ENCODE assay signal across 9 cellular contexts in the genomic region with DNA sequence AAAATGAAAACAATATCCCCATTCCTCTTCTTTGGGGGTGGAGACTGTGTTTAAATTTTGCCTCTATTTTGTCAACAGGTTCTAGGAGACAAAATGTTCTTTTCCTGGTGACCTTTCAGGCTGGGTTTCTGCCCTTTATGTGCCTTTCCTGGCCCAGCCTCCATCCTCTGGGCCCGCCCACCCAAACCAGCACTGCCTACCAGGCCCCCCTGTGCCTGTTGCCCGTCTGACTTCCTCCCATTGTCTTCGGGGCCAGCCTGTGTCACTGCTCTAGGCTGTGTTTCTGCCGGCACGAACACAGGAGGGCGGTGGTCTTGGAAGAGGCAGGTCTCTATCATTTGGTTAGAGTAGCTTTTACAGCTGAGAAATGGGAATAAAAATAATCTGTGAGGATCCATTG. TPM values are rescaled to one million over a fixed set of nuclear protein-coding genes. Genes with fewer than 3 reads are reported as not detected.
A peak's percentile ranks its signal among the peaks of the same experiment; 100 is the strongest.
DNase-seq lines count a peak whose midpoint lies in the region; ATAC-seq, FAIRE-seq and TF ChIP-seq lines count a peak whose summit lies in the region.
"Had no signal": no experiment of that assay in that cellular context is flagged by ENCODE, and none has a peak within 500 bp of the region (broad histone marks: within the 10 kb centered on the region; RNA-seq: fewer than 3 reads in every experiment).

No MANE protein-coding gene starts in this region.

- FAIRE-seq in keratinocyte (lab: Jason Lieb, UNC), result no peak
- FAIRE-seq: endometrium had no signal

- no peak for ATAC-seq in HG03196 (IDR thresholded peaks at IDR 0.05; ENCODE audit: unreplicated experiment)
- no peak for ATAC-seq in HG02884 (IDR thresholded peaks at IDR 0.05; ENCODE audit: unreplicated experiment)
- ATAC-seq in HG03439 (IDR thresholded peaks at IDR 0.05; ENCODE audit: unreplicated experiment), result no peak

- H3K4me3 ChIP-seq in keratinocyte (ENCODE audit: control insufficient read depth in 2 of 3, extremely low read depth in 1 of 3, insufficient read depth in 2 of 3, low read depth in 1 of 3, low read length in 3 of 3), result no peak overlapping the region

- peaks cover 4% of the 10 kb centered on the region for H3K9me1 ChIP-seq in keratinocyte (ENCODE audit: control insufficient read depth, extremely low read depth, insufficient read depth, low read length)

- H3K4me2 ChIP-seq in keratinocyte (ENCODE audit: control insufficient read depth, extremely low read depth, insufficient read depth, low read depth, low read length), result peak overlapping the region; percentile 9

- peaks cover 38% of the 10 kb centered on the region for H3K36me3 Mint-ChIP-seq in activated naive CD8-positive, alpha-beta T cell treated with anti-CD3 and anti-CD28 coated beads for 36 hours

- peak; percentile 82 for DNase-seq in activated naive CD8-positive, alpha-beta T cell treated with anti-CD3 and anti-CD28 coated beads for 36 hours
- DNase-seq in keratinocyte (ENCODE audit: low read depth, low spot score), result no peak
- peak; percentile 46 for DNase-seq in stimulated activated CD4-positive, alpha-beta T cell treated with anti-CD3 and anti-CD28 coated beads, Interleukin-2, amount 100 ng/mL, for 4 hours (ENCODE audit: low read depth)
- no peak for DNase-seq in activated CD4-positive, CD25-positive, alpha-beta regulatory T cell treated with anti-CD3 and anti-CD28 coated beads, Interleukin-2, amount 50 U/mL, for 72 hours

- no peak for TF ChIP-seq CTCF in keratinocyte (optimal IDR thresholded peaks at IDR 0.05 in 1 of 3, IDR thresholded peaks at IDR 0.05 in 1 of 3, conservative IDR thresholded peaks at IDR 0.05 in 1 of 3; ENCODE audit: extremely low read depth in 1 of 3, insufficient read depth in 2 of 3, low read length in 3 of 3)

- peak overlapping the region; percentile 82 for H3K4me3 Mint-ChIP-seq in activated naive CD8-positive, alpha-beta T cell treated with anti-CD3 and anti-CD28 coated beads for 36 hours

- no peaks in the 10 kb centered on the region for H3K9me3 ChIP-seq in keratinocyte (ENCODE audit: control insufficient read depth, low read depth, low read length)

- H3K4me1 Mint-ChIP-seq in activated naive CD8-positive, alpha-beta T cell treated with anti-CD3 and anti-CD28 coated beads for 36 hours, result peaks cover 89% of the 10 kb centered on the region

- H4K20me1 ChIP-seq in keratinocyte (ENCODE audit: control insufficient read depth, extremely low read depth, insufficient read depth, low read length), result peaks cover 17% of the 10 kb centered on the region

- peak overlapping the region; percentile 92 for H3K27ac Mint-ChIP-seq in activated naive CD8-positive, alpha-beta T cell treated with anti-CD3 and anti-CD28 coated beads for 36 hours

- peak overlapping the region; percentile 4 for H3K9ac ChIP-seq in keratinocyte (ENCODE audit: control insufficient read depth, extremely low read depth, insufficient read depth, low read length)

- H3K27me3 Mint-ChIP-seq in activated naive CD8-positive, alpha-beta T cell treated with anti-CD3 and anti-CD28 coated beads for 36 hours, result no peaks in the 10 kb centered on the region

- peaks cover 16 to 27% of the 10 kb centered on the region in 2 experiments for H3K36me3 ChIP-seq in keratinocyte (ENCODE audit: control insufficient read depth in 2 of 2, extremely low read depth in 1 of 2, insufficient read depth in 2 of 2, low read length in 2 of 2)

- dilution Hi-C loops in keratinocyte (cut with MboI; ENCODE audit: extremely low pct_ligation_motif_present, low sequenced_read_pairs), result no loop called here

- peak overlapping the region; percentile 22 for H3K27ac ChIP-seq in keratinocyte (ENCODE audit: control insufficient read depth, insufficient read depth, low read length)

- H3K4me1 ChIP-seq in keratinocyte (ENCODE audit: control insufficient read depth, extremely low read depth, insufficient read depth, low read length), result peaks cover 98% of the 10 kb centered on the region

- H2AFZ ChIP-seq in keratinocyte (ENCODE audit: control insufficient read depth, low read length), result no peak overlapping the region

- H3K9me3 Mint-ChIP-seq in activated naive CD8-positive, alpha-beta T cell treated with anti-CD3 and anti-CD28 coated beads for 36 hours, result no peaks in the 10 kb centered on the region

- no peaks in the 10 kb centered on the region for H3K27me3 ChIP-seq in keratinocyte (ENCODE audit: control insufficient read depth, extremely low read depth, insufficient read depth, low read length)

- peaks cover 71% of the 10 kb centered on the region for H3K79me2 ChIP-seq in keratinocyte (ENCODE audit: control insufficient read depth, insufficient read depth, low read length)

TF ChIP-seq in PFSK-1, 5 proteins besides CTCF, POLR2A, EP300 and RAD21:
- TF ChIP-seq FOXP2 (optimal IDR thresholded peaks at IDR 0.05; ENCODE audit: borderline replicate concordance, extremely low read depth, extremely low read length, insufficient read depth) (peak; percentile 27), POLR2AphosphoS5 (IDR thresholded peaks at IDR 0.05; ENCODE audit: low read depth, low read length) (no peak), REST (IDR thresholded peaks at IDR 0.05; ENCODE audit: insufficient read depth in 1 of 2, low read depth in 2 of 2, low read length in 2 of 2) (no peak), TAF1 (IDR thresholded peaks at IDR 0.05; ENCODE audit: borderline replicate concordance, insufficient read depth, low read length) (no peak), SIN3A (IDR thresholded peaks at IDR 0.05; ENCODE audit: borderline replicate concordance, insufficient read depth, low read length) (no peak)

RNA-seq across cellular contexts. Expression of gene TSPAN14, which starts 13.9 kb away (rescaled TPM):
- polyA plus RNA-seq in PFSK-1 (2012; ENCODE audit: insufficient read length, low read depth), result 77.7 TPM
- total RNA-seq in activated naive CD8-positive, alpha-beta T cell treated with anti-CD3 and anti-CD28 coated beads for 36 hours, result 10 to 100 TPM; 39.6 to 40.4 TPM
- polyA plus RNA-seq in keratinocyte, result 71.1 to 191 TPM (median 87.0 TPM) in 3 replicates
- polyA plus RNA-seq in keratinocyte (2011; ENCODE audit: low read depth), result 24.8 TPM
- polyA plus RNA-seq in keratinocyte (2011; cell fraction: cytosol; rRNA removed), result 64.9 and 73.6 TPM in 2 replicates
- polyA plus RNA-seq in keratinocyte (2011; cell fraction: nucleus; rRNA removed), result 286 and 296 TPM in 2 replicates
- polyA plus RNA-seq in keratinocyte (2012; ENCODE audit: low replicate concordance), result 89.0 and 143 TPM in 2 replicates
- 94.5 to 356 TPM (median 124 TPM) in 3 replicates for polyA minus RNA-seq in keratinocyte
- 73.1 TPM for polyA minus RNA-seq in keratinocyte (2011; cell fraction: cytosol; rRNA and poly(A)+ RNA removed)
- 118 and 190 TPM in 2 replicates for polyA minus RNA-seq in keratinocyte (2011; cell fraction: nucleus; rRNA and poly(A)+ RNA removed)

RNA-seq across cellular contexts. Expression of gene PRXL2A, which starts 59.7 kb away (rescaled TPM):
- 6.9 TPM for polyA plus RNA-seq in PFSK-1 (2012; ENCODE audit: insufficient read length, low read depth)
- total RNA-seq in activated naive CD8-positive, alpha-beta T cell treated with anti-CD3 and anti-CD28 coated beads for 36 hours, result 10 to 100 TPM; 23.3 to 24.5 TPM
- 50.2 to 71.6 TPM (median 53.3 TPM) in 3 replicates for polyA plus RNA-seq in keratinocyte
- polyA plus RNA-seq in keratinocyte (2011; ENCODE audit: low read depth), result 28.2 TPM
- 40.1 and 45.4 TPM in 2 replicates for polyA plus RNA-seq in keratinocyte (2011; cell fraction: cytosol; rRNA removed)
- 39.3 and 51.0 TPM in 2 replicates for polyA plus RNA-seq in keratinocyte (2011; cell fraction: nucleus; rRNA removed)
- 36.5 and 39.4 TPM in 2 replicates for polyA plus RNA-seq in keratinocyte (2012; ENCODE audit: low replicate concordance)
- polyA minus RNA-seq in keratinocyte, result 7.6 to 27.0 TPM (median 20.6 TPM) in 3 replicates
- 16.5 TPM for polyA minus RNA-seq in keratinocyte (2011; cell fraction: cytosol; rRNA and poly(A)+ RNA removed)
- polyA minus RNA-seq in keratinocyte (2011; cell fraction: nucleus; rRNA and poly(A)+ RNA removed), result 11.3 and 24.3 TPM in 2 replicates

Comparison
In these comparisons a context has a peak if more than half of its experiments do, and no peak if none do; other contexts are left out.
1. DNase-seq: peak in activated naive CD8-positive, alpha-beta T cell treated with anti-CD3 and anti-CD28 coated beads for 36 hours (single experiment) and stimulated activated CD4-positive, alpha-beta T cell treated with anti-CD3 and anti-CD28 coated beads, Interleukin-2, amount 100 ng/mL, for 4 hours (single experiment); none in keratinocyte (single experiment) and activated CD4-positive, CD25-positive, alpha-beta regulatory T cell treated with anti-CD3 and anti-CD28 coated beads, Interleukin-2, amount 50 U/mL, for 72 hours (single experiment).